In genomic region chr1:70091811-70092210, GRCh38 we compare ENCODE assay signal across 17 cellular contexts.
"Had no signal": no experiment of that assay in that cellular context is flagged by ENCODE, and none has a peak within 500 bp of the region (broad histone marks: within the 10 kb centered on the region; RNA-seq: fewer than 3 reads in every experiment).

No MANE protein-coding gene starts in this region.

- H3K9me3 ChIP-seq: ascending aorta had no signal

- H3K27me3 ChIP-seq: ascending aorta had no signal

- H3K4me3 ChIP-seq: ascending aorta, PC-9, SK-N-MC had no signal

- H3K36me3 ChIP-seq: ascending aorta had no signal

- DNase-seq: activated CD4-positive, alpha-beta T cell treated with anti-CD3 and anti-CD28 coated beads for 4 hours; activated CD8-positive, alpha-beta memory T cell treated with anti-CD3 and anti-CD28 coated beads, Interleukin-2, amount 50 U/mL, for 4 hours; activated CD8-positive, alpha-beta T cell treated with anti-CD3 and anti-CD28 coated beads for 36 hours; activated naive CD4-positive, alpha-beta T cell treated with anti-CD3 and anti-CD28 coated beads, Interleukin-2, amount 50 U/mL, for 16 hours; activated naive CD8-positive, alpha-beta T cell treated with anti-CD3 and anti-CD28 coated beads, Interleukin-2, amount 10 ng/mL, durations not matched to agents 7 days and 5 days; Kasumi-1; KBM-7; NCI-H1092; NCI-H1417; NCI-H1694; NCI-H2029 treated with DMSO at 0.1 percent for 48 hours; NCI-H345; NCI-H510A; NCI-H526 treated with DMSO at 0.1 percent for 48 hours; PC-9 had no signal

- H3K4me1 ChIP-seq: ascending aorta had no signal
